In the genomic region with DNA sequence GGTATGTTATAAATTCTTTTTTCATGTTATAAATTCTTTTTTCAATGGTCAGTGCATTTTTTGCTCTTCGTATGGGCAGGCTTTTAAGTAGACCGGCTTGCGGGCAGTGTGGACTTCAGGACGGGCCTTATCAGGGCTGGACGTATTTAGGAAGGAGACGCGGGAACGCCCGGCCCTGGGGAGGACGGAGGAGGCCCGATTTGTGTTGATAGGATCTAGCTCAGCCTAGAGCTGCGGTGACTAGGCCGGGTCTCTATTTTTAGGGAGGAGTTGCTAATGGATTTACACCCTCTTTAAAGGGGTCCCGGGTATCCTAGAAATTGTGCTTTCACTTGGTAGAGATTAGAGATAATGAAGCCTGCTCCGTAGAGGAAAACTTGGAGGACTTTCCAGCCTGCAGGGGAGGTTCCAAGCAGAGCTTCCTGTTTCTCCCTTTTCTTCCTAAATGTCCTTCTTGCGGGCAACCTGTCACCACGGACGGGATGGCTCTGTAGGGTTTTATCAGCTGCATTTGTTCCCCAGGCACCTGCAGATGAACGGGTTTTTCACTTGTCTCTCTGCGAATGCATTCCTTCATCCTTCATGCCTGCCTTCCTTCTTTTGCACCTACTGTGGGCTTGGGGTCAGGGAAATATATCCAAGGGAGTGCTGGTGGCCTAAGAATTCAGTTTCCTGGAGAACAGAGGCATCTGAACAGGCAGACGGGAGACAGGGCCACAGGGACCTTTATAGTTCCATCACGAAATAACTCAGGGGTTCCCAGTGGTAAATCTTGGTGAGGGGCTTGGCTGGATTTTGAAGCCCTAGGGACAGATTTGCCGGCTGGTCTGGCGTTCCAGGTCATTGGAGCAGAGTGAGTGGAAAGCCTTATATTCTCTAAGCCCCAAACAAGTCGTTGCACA, we compare ENCODE assay signal across 8 cellular contexts. TPM values are rescaled to one million over a fixed set of nuclear protein-coding genes. Genes with fewer than 3 reads are reported as not detected.
A peak's percentile ranks its signal among the peaks of the same experiment; 100 is the strongest.
DNase-seq lines count a peak whose midpoint lies in the region; ATAC-seq and TF ChIP-seq lines count a peak whose summit lies in the region.

No MANE protein-coding gene starts in this region.

- H3K9me3 ChIP-seq in body of pancreas (no peaks in the 10 kb centered on the region), thyroid gland (no peaks in the 10 kb centered on the region)

- H3K36me3 ChIP-seq in body of pancreas (replicated peaks in 1 of 2; ENCODE audit: insufficient read depth in 1 of 2, low read depth in 2 of 2), result no peaks in the 10 kb centered on the region
- no peaks in the 10 kb centered on the region for H3K36me3 ChIP-seq in thyroid gland

- H3K4me3 ChIP-seq in body of pancreas (peak overlapping the region; percentile 72 to 98), thyroid gland (replicated peaks in 1 of 3) (peak overlapping the region; percentile 11 to 79 (median 68))

- TF ChIP-seq POLR2A in body of pancreas (IDR thresholded peaks at IDR 0.05) (no peak), thyroid gland (IDR thresholded peaks at IDR 0.05) (no peak)

- 6 to 7% methylated on average over 25 of the region's 25 CpGs for WGBS in body of pancreas, 2 donors
- WGBS in thyroid gland, 2 donors, result 26 to 29% methylated on average over 25 of the region's 25 CpGs

- H3K27ac ChIP-seq in body of pancreas (peak overlapping the region in 3 of 4 donors; percentile 76 to 94 (median 92)), thyroid gland (peak overlapping the region in 2 of 3 donors; percentile 50 to 54)

- H3K27me3 ChIP-seq in body of pancreas, result no peaks in the 10 kb centered on the region
- no peaks in the 10 kb centered on the region for H3K27me3 ChIP-seq in thyroid gland

- ATAC-seq in body of pancreas, result no peak

- intact Hi-C loops in body of pancreas (cut with DNase I), result no loop called here
- intact Hi-C loops in thyroid gland (cut with DNase I), result no loop called here

- DNase-seq in stimulated activated CD4-positive, alpha-beta T cell treated with anti-CD3 and anti-CD28 coated beads, Interleukin-15, amount 100 ng/mL, for 24 hours, result peak; percentile 55
- no peak for DNase-seq in stimulated activated CD4-positive, alpha-beta T cell treated with anti-CD3 and anti-CD28 coated beads, Interleukin-2, amount 100 ng/mL, for 48 hours
- DNase-seq in body of pancreas (peak in 3 of 4 donors; percentile 30 to 37 (median 36)), kidney tubule cell (ENCODE audit: low spot score) (peak; percentile 29), thyroid gland (peak in 1 of 2 donors; percentile 15), DMS153 treated with DMSO at 0.1 percent for 48 hours (lab: John Stamatoyannopoulos, UW; ENCODE audit: unreplicated experiment) (no peak), NCI-H2227 (lab: John Stamatoyannopoulos, UW; ENCODE audit: unreplicated experiment) (no peak)
- no peak for DNase-seq in stimulated activated CD4-positive, alpha-beta T cell treated with anti-CD3 and anti-CD28 coated beads, Interleukin-12 subunit alpha, Interleukin-12 subunit beta, amount 100 ng/mL, for 4 hours

- H3K4me1 ChIP-seq in body of pancreas, result peaks cover 64% of the 10 kb centered on the region
- H3K4me1 ChIP-seq in thyroid gland, result peaks cover 14 to 45% of the 10 kb centered on the region in 2 donors

- no peak for TF ChIP-seq CTCF in body of pancreas (IDR thresholded peaks at IDR 0.05)
- TF ChIP-seq CTCF in thyroid gland (IDR thresholded peaks at IDR 0.05), result no peak

RNA-seq across cellular contexts. Expression of a gene that starts 1.4 kb away (rescaled TPM):
- 100 to 1,000 TPM; 126 to 183 TPM for total RNA-seq in body of pancreas
- total RNA-seq in thyroid gland, result 100 to 1,000 TPM; 167 to 213 (median 179) TPM

RNA-seq across cellular contexts. Expression of a gene that starts 59.4 kb away (rescaled TPM):
- under 1 TPM in 1 of 2 donors, not detected in 1; 0.26 TPM for total RNA-seq in body of pancreas
- 1 to 10 TPM in 2 of 4 donors, under 1 TPM in 2; 0.68 to 4.7 (median 2.4) TPM for total RNA-seq in thyroid gland

Comparison
In these comparisons a context has a peak if more than half of its experiments do, and no peak if none do; other contexts are left out.
1. DNase-seq: peak in stimulated activated CD4-positive, alpha-beta T cell treated with anti-CD3 and anti-CD28 coated beads, Interleukin-15, amount 100 ng/mL, for 24 hours (single experiment), body of pancreas (3 of 4) and kidney tubule cell (single experiment); none in stimulated activated CD4-positive, alpha-beta T cell treated with anti-CD3 and anti-CD28 coated beads, Interleukin-2, amount 100 ng/mL, for 48 hours (0 of 2), DMS153 treated with DMSO at 0.1 percent for 48 hours (single experiment), NCI-H2227 (single experiment) and stimulated activated CD4-positive, alpha-beta T cell treated with anti-CD3 and anti-CD28 coated beads, Interleukin-12 subunit alpha, Interleukin-12 subunit beta, amount 100 ng/mL, for 4 hours (single experiment).